ENCODE assay signal across 1 cellular context in genomic region chr2:202378661-202379338, GRCh38.
TF ChIP-seq lines count a peak whose summit lies in the region.

No MANE protein-coding gene starts in this region.

TF ChIP-seq in SK-N-SH, 30 proteins besides CTCF, POLR2A, EP300 and RAD21 (continued from another document):
- no peak for TF ChIP-seq GATA2 (CRISPR knock-in tag; IDR thresholded peaks at IDR 0.05)
